In genomic region chr2:173972165-173972564, GRCh38 we compare ENCODE assay signal across 1 cellular context.
TF ChIP-seq lines count a peak whose summit lies in the region.

No MANE protein-coding gene starts in this region.

TF ChIP-seq in HCT116, 20 proteins besides CTCF, POLR2A, EP300 and RAD21 (continued from another document):
- TF ChIP-seq ZBTB33 (IDR thresholded peaks at IDR 0.05; ENCODE audit: extremely low read depth, insufficient replicate concordance, low read length) (no peak), JUND (IDR thresholded peaks at IDR 0.05) (no peak), POLR2AphosphoS5 (IDR thresholded peaks at IDR 0.05; ENCODE audit: low read depth, low read length) (no peak), SRF (IDR thresholded peaks at IDR 0.05; ENCODE audit: low read depth) (no peak), EZH2 (IDR thresholded peaks at IDR 0.05) (no peak), ATF3 (IDR thresholded peaks at IDR 0.05) (no peak), ELF1 (IDR thresholded peaks at IDR 0.05; ENCODE audit: borderline replicate concordance, low read depth) (no peak), MAX (IDR thresholded peaks at IDR 0.05) (no peak), EZH2phosphoT487 (IDR thresholded peaks at IDR 0.05; ENCODE audit: borderline replicate concordance) (no peak)
